ENCODE assay signal across 18 cellular contexts in the genomic region with DNA sequence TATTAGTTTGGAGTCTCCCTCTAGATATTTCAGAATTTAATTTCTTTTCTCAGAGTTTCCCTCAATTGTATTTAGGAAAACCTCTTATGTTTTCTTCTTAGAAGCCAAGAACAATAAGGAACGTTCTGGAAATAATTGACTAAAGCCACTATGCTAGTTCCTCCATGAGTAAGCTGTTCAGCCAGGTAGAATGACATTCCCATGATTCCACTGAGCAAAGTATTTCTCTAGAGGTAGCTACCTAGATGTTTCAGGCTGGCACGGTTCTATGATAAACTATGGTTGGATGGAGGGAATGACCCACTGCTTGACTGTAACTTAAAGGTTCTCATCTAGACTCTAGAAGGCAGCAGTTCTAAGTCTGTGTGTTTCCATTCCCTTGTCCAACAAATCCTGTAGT.
DNase-seq lines count a peak whose midpoint lies in the region; ATAC-seq and TF ChIP-seq lines count a peak whose summit lies in the region.
"Had no signal": no experiment of that assay in that cellular context is flagged by ENCODE, and none has a peak within 500 bp of the region (broad histone marks: within the 10 kb centered on the region; RNA-seq: fewer than 3 reads in every experiment).

No MANE protein-coding gene starts in this region.

- no peaks in the 10 kb centered on the region for H3F3A ChIP-seq in PC-3 (ENCODE audit: low read length, unreplicated experiment)

- BruUV-seq in PC-3 (replicated peaks; lab: Mats Ljungman, UMichigan): no TSS peak

- no peak overlapping the region for H3K9ac ChIP-seq in PC-3 (ENCODE audit: low read length)
- H3K9ac ChIP-seq: BLaER1 had no signal

- H3K4me1 ChIP-seq in PC-3 (ENCODE audit: insufficient read depth, low read length) (no peaks in the 10 kb centered on the region), mucosa of descending colon (ENCODE audit: low read depth) (no peaks in the 10 kb centered on the region), osteoblast (ENCODE audit: insufficient read depth, low read length) (no peaks in the 10 kb centered on the region)
- H3K4me1 ChIP-seq: BLaER1 had no signal

- H3K9me3 ChIP-seq in PC-3 (ENCODE audit: low read length) (no peaks in the 10 kb centered on the region), mucosa of descending colon (no peaks in the 10 kb centered on the region), osteoblast (ENCODE audit: low read depth, low read length) (no peaks in the 10 kb centered on the region)
- H3K9me3 ChIP-seq: BLaER1 had no signal

- H3K27ac ChIP-seq in PC-3 (ENCODE audit: low read length): no peak overlapping the region
- peak overlapping the region; percentile 39 for H3K27ac ChIP-seq in epithelial cell of prostate
- H3K27ac ChIP-seq in osteoblast (ENCODE audit: low read depth, low read length): no peak overlapping the region
- no peak overlapping the region for H3K27ac ChIP-seq in coronary artery
- H3K27ac ChIP-seq: BLaER1 had no signal

- H3K79me2 ChIP-seq in PC-3 (ENCODE audit: low read length) (no peaks in the 10 kb centered on the region), osteoblast (ENCODE audit: insufficient read depth, low read length) (no peaks in the 10 kb centered on the region)

- DNase-seq in PC-3 (peak; percentile 5), epithelial cell of prostate (ENCODE audit: low read depth, low spot score) (peak; percentile 14), kidney tubule cell (ENCODE audit: low spot score) (peak; percentile 71), mucosa of descending colon (no peak), left ventricle myocardium superior (no peak), osteoblast (ENCODE audit: insufficient read length, low spot score, missing footprints) (no peak), coronary artery (ENCODE audit: low spot score) (no peak)
- DNase-seq: 8988T; CD4-positive, alpha-beta memory T cell; DMS153; DMS79; GDM1; GOT3; H7; HFFc6 had no signal

- POLR2A ChIA-PET in PC-3 (lab: Charles Lee; ENCODE audit: unreplicated experiment): no interaction called here

- H3K4me3 ChIP-seq in PC-3 (ENCODE audit: low read length) (no peak overlapping the region), mucosa of descending colon (no peak overlapping the region), osteoblast (ENCODE audit: insufficient read depth, low read length) (no peak overlapping the region), coronary artery (no peak overlapping the region)
- H3K4me3 ChIP-seq: BLaER1 had no signal

- H3K4me2 ChIP-seq in PC-3 (ENCODE audit: low read length): no peak overlapping the region
- H3K4me2 ChIP-seq in osteoblast (ENCODE audit: insufficient read depth, low read length): no peak overlapping the region
- H3K4me2 ChIP-seq: BLaER1 had no signal

- H2AFZ ChIP-seq in PC-3 (ENCODE audit: low read length) (no peak overlapping the region), osteoblast (ENCODE audit: low read length) (no peak overlapping the region)

- no peak for ATAC-seq in PC-3
- peak; percentile 38 for ATAC-seq in mucosa of descending colon
- ATAC-seq in left ventricle myocardium superior: no peak
- ATAC-seq in HG03439 (IDR thresholded peaks at IDR 0.05; ENCODE audit: unreplicated experiment): no peak
- ATAC-seq: HCT116 had no signal

- TF ChIP-seq CTCF in PC-3 (conservative IDR thresholded peaks at IDR 0.05; ENCODE audit: low read depth, low read length): no peak
- no peak for TF ChIP-seq CTCF in mucosa of descending colon (IDR thresholded peaks at IDR 0.05)
- no peak for TF ChIP-seq CTCF in osteoblast (IDR thresholded peaks at IDR 0.05; ENCODE audit: extremely low read depth, low read depth, low read length)
- no peak for TF ChIP-seq CTCF in coronary artery (IDR thresholded peaks at IDR 0.05)

- H4K20me1 ChIP-seq in PC-3 (ENCODE audit: low read length) (no peaks in the 10 kb centered on the region), osteoblast (ENCODE audit: insufficient read depth, low read length) (no peaks in the 10 kb centered on the region)
- H4K20me1 ChIP-seq: BLaER1 had no signal

- H3K9me2 ChIP-seq in PC-3 (replicated peaks; ENCODE audit: low read length): no peaks in the 10 kb centered on the region

- CTCF ChIA-PET in PC-3 (lab: Charles Lee): no interaction called here

- intact Hi-C loops in PC-3 (cut with micrococcal nuclease): no loop called here
- intact Hi-C loops in mucosa of descending colon (cut with DNase I, micrococcal nuclease): no loop called here
- intact Hi-C loops in left ventricle myocardium superior (cut with micrococcal nuclease): no loop called here

- H3K36me3 ChIP-seq in PC-3 (ENCODE audit: low read depth, low read length): no peaks in the 10 kb centered on the region
- H3K36me3 ChIP-seq in mucosa of descending colon (ENCODE audit: low read depth): no peaks in the 10 kb centered on the region
- H3K36me3 ChIP-seq in osteoblast (ENCODE audit: insufficient read depth, low read length): no peaks in the 10 kb centered on the region
- H3K36me3 ChIP-seq: BLaER1 had no signal

- peaks cover 50% of the 10 kb centered on the region for H3K27me3 ChIP-seq in PC-3 (ENCODE audit: low read length)
- no peaks in the 10 kb centered on the region for H3K27me3 ChIP-seq in osteoblast (ENCODE audit: insufficient read depth, low read length)
- H3K27me3 ChIP-seq: BLaER1 had no signal

Comparison
In these comparisons a context has a peak if more than half of its experiments do, and no peak if none do; other contexts are left out.
1. DNase-seq: peak in PC-3 (single experiment), epithelial cell of prostate (single experiment) and kidney tubule cell (single experiment); none in mucosa of descending colon (0 of 3), left ventricle myocardium superior (single experiment), osteoblast (single experiment) and coronary artery (single experiment).